In genomic region chr21:33491373-33492102, GRCh38 we compare ENCODE assay signal across 8 cellular contexts. TPM values are rescaled to one million over a fixed set of nuclear protein-coding genes. Genes with fewer than 3 reads are reported as not detected.
DNase-seq lines count a peak whose midpoint lies in the region; ATAC-seq and TF ChIP-seq lines count a peak whose summit lies in the region.

A gene with protein sequence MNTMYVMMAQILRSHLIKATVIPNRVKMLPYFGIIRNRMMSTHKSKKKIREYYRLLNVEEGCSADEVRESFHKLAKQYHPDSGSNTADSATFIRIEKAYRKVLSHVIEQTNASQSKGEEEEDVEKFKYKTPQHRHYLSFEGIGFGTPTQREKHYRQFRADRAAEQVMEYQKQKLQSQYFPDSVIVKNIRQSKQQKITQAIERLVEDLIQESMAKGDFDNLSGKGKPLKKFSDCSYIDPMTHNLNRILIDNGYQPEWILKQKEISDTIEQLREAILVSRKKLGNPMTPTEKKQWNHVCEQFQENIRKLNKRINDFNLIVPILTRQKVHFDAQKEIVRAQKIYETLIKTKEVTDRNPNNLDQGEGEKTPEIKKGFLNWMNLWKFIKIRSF (minus strand): TSS chr21:33491716. CDS start chr21:33489393, 2,323 bp downstream.

- peak within 1 kb of the TSS; percentile 96 for H3K4me2 ChIP-seq in OCI-LY3 (ENCODE audit: low read length)

- H3K9me3 ChIP-seq in HUES64 (ENCODE audit: insufficient read depth, low read depth, low read length) (no peaks in the 10 kb centered on the region), OCI-LY3 (ENCODE audit: insufficient read depth, low read length) (no peaks in the 10 kb centered on the region), mucosa of descending colon (no peaks in the 10 kb centered on the region)

- intact Hi-C loops in mucosa of descending colon (cut with DNase I, micrococcal nuclease), result no loop called here

- DNase-seq in DMS 273 (lab: John Stamatoyannopoulos, UW; ENCODE audit: unreplicated experiment) (peak; percentile 98), activated T-cell treated with anti-CD3 and anti-CD28 coated beads for 4 hours (peak; percentile 97), epithelial cell of prostate (ENCODE audit: low read depth, low spot score) (peak; percentile 12), mucosa of descending colon (peak; percentile 94 to 96 (median 94))
- DNase-seq in stimulated activated CD8-positive, alpha-beta memory T cell treated with anti-CD3 and anti-CD28 coated beads, Interleukin-4, amount 100 ng/mL, for 24 hours (ENCODE audit: low read depth), result peak; percentile 90

- H3K79me2 ChIP-seq in OCI-LY3 (ENCODE audit: low read length), result no peaks in the 10 kb centered on the region

- TF ChIP-seq CTCF in OCI-LY3 (IDR thresholded peaks at IDR 0.05; ENCODE audit: low read depth, low read length), result no peak
- TF ChIP-seq CTCF in mucosa of descending colon (IDR thresholded peaks at IDR 0.05), result no peak

- H3K27ac ChIP-seq in HUES64 (ENCODE audit: low read depth, low read length) (peak within 1 kb of the TSS; percentile 77), OCI-LY3 (ENCODE audit: low read length) (no peak within 1 kb of the TSS), epithelial cell of prostate (peak within 1 kb of the TSS; percentile 36)

- H3K4me1 ChIP-seq in HUES64 (ENCODE audit: insufficient read depth, low read length) (peaks cover 9% of the 10 kb centered on the region), OCI-LY3 (ENCODE audit: low read length) (peaks cover 4% of the 10 kb centered on the region; the same call in 1 of the 2 replicates), mucosa of descending colon (ENCODE audit: low read depth) (no peaks in the 10 kb centered on the region)

- H3K27me3 ChIP-seq in HUES64 (ENCODE audit: insufficient read depth, low read length) (no peaks in the 10 kb centered on the region), OCI-LY3 (ENCODE audit: low read depth, low read length) (peaks cover 10% of the 10 kb centered on the region; the same call in 1 of the 2 replicates)

- H3K9ac ChIP-seq in HUES64 (ENCODE audit: low read depth, low read length) (peak within 1 kb of the TSS; percentile 75), OCI-LY3 (ENCODE audit: low read length) (peak within 1 kb of the TSS; percentile 66)

- WGBS in HUES64, result 1% methylated on average over 52 of the region's 52 CpGs

- H4K20me1 ChIP-seq in OCI-LY3 (ENCODE audit: insufficient read depth, low read length), result no peaks in the 10 kb centered on the region

- peak within 1 kb of the TSS; percentile 90 for H3K4me3 ChIP-seq in HUES64 (ENCODE audit: low read length)
- peak within 1 kb of the TSS; percentile 88 for H3K4me3 ChIP-seq in OCI-LY3 (ENCODE audit: low read length)
- H3K4me3 ChIP-seq in mucosa of descending colon, result peak within 1 kb of the TSS; percentile 39

- peaks cover 9% of the 10 kb centered on the region for H3K36me3 ChIP-seq in HUES64 (ENCODE audit: insufficient read depth, low read length)
- H3K36me3 ChIP-seq in OCI-LY3 (replicated peaks; ENCODE audit: low read depth, low read length), result no peaks in the 10 kb centered on the region
- H3K36me3 ChIP-seq in mucosa of descending colon (ENCODE audit: low read depth), result no peaks in the 10 kb centered on the region

- ATAC-seq in GM21515 (IDR thresholded peaks at IDR 0.05; ENCODE audit: unreplicated experiment) (peak; percentile 96), mucosa of descending colon (peak; percentile 99)

- H2AFZ ChIP-seq in OCI-LY3 (ENCODE audit: low read depth, low read length), result peak within 1 kb of the TSS; percentile 98

RNA-seq across cellular contexts. Expression of the gene that starts here (rescaled TPM):
- polyA plus RNA-seq in HUES64 (2013, experiment 1 of 2), result 2.2 TPM
- 2.8 TPM for polyA plus RNA-seq in HUES64 (2013, experiment 2 of 2)
- total RNA-seq in mucosa of descending colon, result 1 to 10 TPM; 1.9 to 3.0 (median 2.9) TPM

Comparison
In these comparisons a context has a peak if more than half of its experiments do, and no peak if none do; other contexts are left out.
1. DNase-seq: peak in every context shown above with its lines; median percentile 98 in DMS 273; 97 in activated T-cell treated with anti-CD3 and anti-CD28 coated beads for 4 hours; 94 in mucosa of descending colon; 90 in stimulated activated CD8-positive, alpha-beta memory T cell treated with anti-CD3 and anti-CD28 coated beads, Interleukin-4, amount 100 ng/mL, for 24 hours; 12 in epithelial cell of prostate.
2. H3K4me3 ChIP-seq: peak in every context shown above with its lines; median percentile 90 in HUES64; 88 in OCI-LY3; 39 in mucosa of descending colon.